In the genomic region with DNA sequence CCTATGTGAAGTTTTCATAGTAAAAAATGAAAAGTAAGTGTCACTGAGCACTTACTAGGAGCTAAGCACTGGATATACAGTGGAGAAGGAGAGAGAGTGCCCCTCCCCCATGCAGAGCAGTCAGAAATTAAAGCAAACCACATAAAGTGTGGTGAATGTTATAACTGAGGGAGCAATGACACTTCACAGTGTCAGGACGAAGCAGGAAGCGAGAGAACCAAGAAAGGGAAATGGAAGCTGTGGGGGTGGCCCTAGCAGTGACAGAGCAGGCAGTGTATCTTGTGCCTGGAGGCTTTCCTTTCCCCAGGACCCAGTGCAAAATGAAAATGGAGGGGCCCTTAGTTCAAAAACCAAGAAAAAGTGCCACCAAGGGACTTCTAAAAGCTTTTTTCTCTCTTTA, we compare ENCODE assay signal across 8 cellular contexts. TPM values are rescaled to one million over a fixed set of nuclear protein-coding genes. Genes with fewer than 3 reads are reported as not detected.
DNase-seq lines count a peak whose midpoint lies in the region; ATAC-seq and TF ChIP-seq lines count a peak whose summit lies in the region.

No MANE protein-coding gene starts in this region.

- H3K9me3 Mint-ChIP-seq in activated CD8-positive, alpha-beta memory T cell treated with anti-CD3 and anti-CD28 coated beads, Interleukin-2, amount 10 ng/mL, durations not matched to agents 7 days and 5 days (ENCODE audit: low read depth), result no peaks in the 10 kb centered on the region

- ATAC-seq in activated CD8-positive, alpha-beta memory T cell treated with anti-CD3 and anti-CD28 coated beads, Interleukin-2, amount 10 ng/mL, durations not matched to agents 7 days and 5 days, result peak; percentile 67
- no peak for ATAC-seq in HG03025 (IDR thresholded peaks at IDR 0.05; ENCODE audit: low FRiP score, unreplicated experiment)
- ATAC-seq in HG03175 (IDR thresholded peaks at IDR 0.05; ENCODE audit: unreplicated experiment), result no peak

- H3K79me2 ChIP-seq in DOHH2 (ENCODE audit: control insufficient read depth, low read length), result no peaks in the 10 kb centered on the region

- H4K20me1 ChIP-seq in DOHH2 (ENCODE audit: control insufficient read depth, insufficient read depth, low read depth, low read length), result no peaks in the 10 kb centered on the region

- no peaks in the 10 kb centered on the region for H3K9me3 ChIP-seq in DOHH2 (ENCODE audit: control insufficient read depth, insufficient read depth, low read length)

- H3K36me3 Mint-ChIP-seq in activated CD8-positive, alpha-beta memory T cell treated with anti-CD3 and anti-CD28 coated beads, Interleukin-2, amount 10 ng/mL, durations not matched to agents 7 days and 5 days, result peaks cover 1% of the 10 kb centered on the region

- CTCF ChIA-PET in activated CD8-positive, alpha-beta memory T cell treated with anti-CD3 and anti-CD28 coated beads, Interleukin-2, amount 10 ng/mL, durations not matched to agents 7 days and 5 days (lab: Charles Lee), result interaction anchor here (1.2 to 7.7 kb wide), 11 partner anchors 10 to 331 kb away, joined by 3 to 49 read pairs (median 5); a partner anchor contains a TSS

- peaks cover 32% of the 10 kb centered on the region for H3K4me1 ChIP-seq in DOHH2 (ENCODE audit: control insufficient read depth, low read length)

- peaks cover 43% of the 10 kb centered on the region for H3K4me1 Mint-ChIP-seq in activated CD8-positive, alpha-beta memory T cell treated with anti-CD3 and anti-CD28 coated beads, Interleukin-2, amount 10 ng/mL, durations not matched to agents 7 days and 5 days

- peak overlapping the region; percentile 36 for H3K27ac ChIP-seq in DOHH2 (ENCODE audit: low read depth, low read length)

- no peaks in the 10 kb centered on the region for H3K27me3 ChIP-seq in DOHH2 (ENCODE audit: control insufficient read depth, low read length)

- peak overlapping the region; percentile 41 for H3K4me2 ChIP-seq in DOHH2 (ENCODE audit: low read length)

- no peaks in the 10 kb centered on the region for H3K27me3 Mint-ChIP-seq in activated CD8-positive, alpha-beta memory T cell treated with anti-CD3 and anti-CD28 coated beads, Interleukin-2, amount 10 ng/mL, durations not matched to agents 7 days and 5 days

- 0 out of 2 replicates have a peak, but pooled peaks cover 2% of the 10 kb centered on the region for H3F3A ChIP-seq in DOHH2 (ENCODE audit: control insufficient read depth, insufficient read depth)

- H3K4me3 Mint-ChIP-seq in activated CD8-positive, alpha-beta memory T cell treated with anti-CD3 and anti-CD28 coated beads, Interleukin-2, amount 10 ng/mL, durations not matched to agents 7 days and 5 days, result peak overlapping the region; percentile 66

- no peaks in the 10 kb centered on the region for H3K36me3 ChIP-seq in DOHH2 (ENCODE audit: control insufficient read depth, low read length)

- H3K27ac Mint-ChIP-seq in activated CD8-positive, alpha-beta memory T cell treated with anti-CD3 and anti-CD28 coated beads, Interleukin-2, amount 10 ng/mL, durations not matched to agents 7 days and 5 days, result peak overlapping the region; percentile 96

- peak overlapping the region; percentile 31 for H3K4me3 ChIP-seq in DOHH2 (ENCODE audit: low read length)

- no peak for TF ChIP-seq CTCF in DOHH2 (IDR thresholded peaks at IDR 0.05; ENCODE audit: low read depth, low read length, poor library complexity, severe bottlenecking)

- no peaks in the 10 kb centered on the region for H3K9me2 ChIP-seq in DOHH2 (replicated peaks; ENCODE audit: control insufficient read depth, low read length)

- DNase-seq in KG1 (lab: John Stamatoyannopoulos, UW) (peak; percentile 75), midbrain (lab: John Stamatoyannopoulos, UW) (peak; percentile 13), T1000 (lab: John Stamatoyannopoulos, UW) (no peak), HT-29 (ENCODE audit: low spot score) (no peak)
- peak; percentile 70 for DNase-seq in activated CD8-positive, alpha-beta memory T cell treated with anti-CD3 and anti-CD28 coated beads, Interleukin-2, amount 10 ng/mL, durations not matched to agents 7 days and 5 days

RNA-seq across cellular contexts. Expression of a gene that starts 21.5 kb away (rescaled TPM):
- total RNA-seq in activated CD8-positive, alpha-beta memory T cell treated with anti-CD3 and anti-CD28 coated beads, Interleukin-2, amount 10 ng/mL, durations not matched to agents 7 days and 5 days, result 10 to 100 TPM; 23.9 to 30.6 TPM
- total RNA-seq in HT-29 (2014; rRNA removed; shearing (Covaris generic)), result 10.9 and 13.2 TPM in 2 replicates

Comparison
In these comparisons a context has a peak if more than half of its experiments do, and no peak if none do; other contexts are left out.
1. DNase-seq: peak in KG1 (single experiment), activated CD8-positive, alpha-beta memory T cell treated with anti-CD3 and anti-CD28 coated beads, Interleukin-2, amount 10 ng/mL, durations not matched to agents 7 days and 5 days (single experiment) and midbrain (single experiment); none in T1000 (single experiment) and HT-29 (single experiment).